ENCODE assay signal across 31 cellular contexts in the genomic region with DNA sequence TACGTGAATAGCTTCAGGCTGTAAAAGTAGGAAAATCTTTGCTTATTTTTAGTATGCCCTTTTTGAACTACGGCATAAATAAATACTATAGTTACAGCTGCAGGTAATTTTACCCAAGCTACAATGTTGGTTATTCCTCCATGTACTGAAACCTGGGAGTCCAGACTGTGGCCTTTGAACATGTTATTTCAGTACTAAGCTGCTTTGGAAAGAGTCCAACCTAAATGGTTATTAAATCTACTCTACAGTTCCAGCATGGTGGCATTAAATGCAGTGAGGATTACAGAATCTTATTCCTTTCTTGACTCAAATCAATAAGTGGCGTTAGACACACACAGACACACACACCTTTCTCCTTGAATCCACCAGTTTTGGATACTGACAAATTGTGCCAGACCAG.
"Had no signal": no experiment of that assay in that cellular context is flagged by ENCODE, and none has a peak within 500 bp of the region (broad histone marks: within the 10 kb centered on the region; RNA-seq: fewer than 3 reads in every experiment).

No MANE protein-coding gene starts in this region.

- ATAC-seq: activated CD8-positive, alpha-beta T cell treated with anti-CD3 and anti-CD28 coated beads for 36 hours; body of pancreas; PC-3 had no signal

- DNase-seq: activated CD4-positive, alpha-beta T cell treated with anti-CD3 and anti-CD28 coated beads, Interleukin-2, amount 10 ng/mL, durations not matched to agents 24 days and 14 days; activated CD4-positive, alpha-beta T cell treated with anti-CD3 and anti-CD28 coated beads, Interleukin-2, amount 50 U/mL, for 4 hours; activated CD8-positive, alpha-beta T cell treated with anti-CD3 and anti-CD28 coated beads for 36 hours; activated gamma-delta T cell; activated naive CD4-positive, alpha-beta T cell treated with Interleukin-2 at 50 U/mL for 16 hours; activated naive CD8-positive, alpha-beta T cell treated with anti-CD3 and anti-CD28 coated beads, Interleukin-2, amount 10 ng/mL, durations not matched to agents 7 days and 5 days; activated T-cell treated with anti-CD3 and anti-CD28 coated beads, Interleukin-2, amount 50 U/mL, for 1 hour; amygdala; body of pancreas; cerebellar nuclear complex; Karpas-422; KBM-7; MG63; NCI-H1048; NCI-H146; NCI-H187; NCI-H2029 treated with DMSO at 0.1 percent for 48 hours; NCI-H2107; NCI-H2171; NCI-H226; NCI-H524 treated with DMSO at 0.1 percent for 48 hours; NCI-H748 treated with DMSO at 0.1 percent for 48 hours; NK-92 treated with Interleukin-12 subunit alpha and Interleukin-12 subunit beta, amount 100 ng/mL, for 24 hours; PC-3; Peyer's patch; RPMI8226; SHP77 treated with DMSO at 0.1 percent for 48 hours; SK-N-SH had no signal

- H3K4me3 ChIP-seq: ascending aorta, body of pancreas, breast epithelium, MG63, Peyer's patch, SJSA1 had no signal
